In the genomic region with DNA sequence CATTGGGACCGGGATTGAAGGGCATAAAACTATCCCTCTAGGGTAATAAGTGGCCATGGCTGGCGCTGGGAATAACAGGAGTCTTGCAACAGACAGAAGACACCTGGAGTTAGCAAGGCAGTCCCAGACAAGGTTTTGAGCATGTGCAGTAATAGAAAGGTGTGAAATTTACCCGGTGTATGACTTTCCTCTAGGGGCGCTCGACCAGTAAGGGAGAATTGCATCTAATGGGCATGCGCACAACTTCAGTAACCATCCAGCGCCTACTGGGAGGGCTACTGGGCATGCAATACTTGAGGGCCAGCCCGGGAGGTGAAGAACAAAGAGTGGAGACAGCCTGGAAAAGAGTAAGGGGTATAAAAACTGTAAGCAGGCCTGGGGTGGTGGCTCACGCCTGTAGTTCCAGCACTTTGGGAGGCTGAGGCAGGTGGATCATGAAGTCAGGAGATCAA, we compare ENCODE assay signal across 11 cellular contexts. TPM values are rescaled to one million over a fixed set of nuclear protein-coding genes. Genes with fewer than 3 reads are reported as not detected.
A peak's percentile ranks its signal among the peaks of the same experiment; 100 is the strongest.
DNase-seq lines count a peak whose midpoint lies in the region; ATAC-seq and TF ChIP-seq lines count a peak whose summit lies in the region.
"Had no signal": no experiment of that assay in that cellular context is flagged by ENCODE, and none has a peak within 500 bp of the region (broad histone marks: within the 10 kb centered on the region; RNA-seq: fewer than 3 reads in every experiment).

No MANE protein-coding gene starts in this region.

- H3K4me2 ChIP-seq in smooth muscle cell, result no peak overlapping the region

- H3K27me3 Mint-ChIP-seq in CD4-positive, alpha-beta memory T cell, result no peaks in the 10 kb centered on the region
- peaks cover 1% of the 10 kb centered on the region for H3K27me3 Mint-ChIP-seq in activated CD4-positive, alpha-beta memory T cell treated with anti-CD3 and anti-CD28 coated beads for 36 hours
- H3K27me3 Mint-ChIP-seq: dendritic cell treated with granulocyte-macrophage colony-stimulating factor and Interleukin-4, amounts not matched to agents 40 ng/mL and 50 ng/mL, for 4 days had no signal

- no peaks in the 10 kb centered on the region for H3K9me3 ChIP-seq in CD4-positive, alpha-beta memory T cell (ENCODE audit: control insufficient read depth in 1 of 2, low read length in 2 of 2)
- H3K9me3 ChIP-seq in right cardiac atrium (ENCODE audit: control insufficient read depth, low read length) (no peaks in the 10 kb centered on the region), smooth muscle cell (replicated peaks; ENCODE audit: low read depth) (no peaks in the 10 kb centered on the region)

- H3K4me3 ChIP-seq in CD4-positive, alpha-beta memory T cell (ENCODE audit: low read length in 2 of 2), result no peak overlapping the region
- H3K4me3 ChIP-seq in right cardiac atrium (ENCODE audit: low read length) (no peak overlapping the region), smooth muscle cell (no peak overlapping the region)

- H4K20me1 ChIP-seq in smooth muscle cell (ENCODE audit: low read depth), result no peaks in the 10 kb centered on the region

- H3F3A ChIP-seq in smooth muscle cell (ENCODE audit: low read depth), result no peaks in the 10 kb centered on the region

- no peak overlapping the region for H3K27ac ChIP-seq in CD4-positive, alpha-beta memory T cell (ENCODE audit: low read depth, low read length)
- H3K27ac ChIP-seq in right cardiac atrium (ENCODE audit: low read length) (peak overlapping the region; percentile 17), smooth muscle cell (ENCODE audit: low read depth) (no peak overlapping the region)

- H3K4me1 ChIP-seq in CD4-positive, alpha-beta memory T cell (ENCODE audit: insufficient read depth, low read length), result peaks cover 73% of the 10 kb centered on the region
- peaks cover 4% of the 10 kb centered on the region for H3K4me1 ChIP-seq in right cardiac atrium (ENCODE audit: control insufficient read depth, insufficient read depth, low read length)
- no peaks in the 10 kb centered on the region for H3K4me1 ChIP-seq in smooth muscle cell (ENCODE audit: low read depth)

- intact Hi-C loops in CD4-positive, alpha-beta memory T cell (cut with micrococcal nuclease), result loop anchor here (10.0 kb wide), 1 partner anchor 174 kb away; the partner anchor contains the start of gene WRNIP1
- intact Hi-C loops in activated CD4-positive, alpha-beta memory T cell treated with anti-CD3 and anti-CD28 coated beads for 36 hours (cut with micrococcal nuclease), result no loop called here
- intact Hi-C loops in right cardiac atrium (cut with DNase I), result loop anchor here in 3 of 4 donors (5.0 to 10.0 kb wide), 3 partner anchors 46 to 144 kb away; no protein-coding TSS in a partner anchor

- no peak overlapping the region for H2AFZ ChIP-seq in smooth muscle cell (ENCODE audit: low read depth)

- no peaks in the 10 kb centered on the region for H3K79me2 ChIP-seq in smooth muscle cell (ENCODE audit: low read depth)

- peak overlapping the region in 6 of 7 donors; percentile 43 to 94 (median 74) for H3K27ac Mint-ChIP-seq in CD4-positive, alpha-beta memory T cell
- peak overlapping the region; percentile 90 for H3K27ac Mint-ChIP-seq in activated CD4-positive, alpha-beta memory T cell treated with anti-CD3 and anti-CD28 coated beads for 36 hours
- H3K27ac Mint-ChIP-seq: dendritic cell treated with granulocyte-macrophage colony-stimulating factor and Interleukin-4, amounts not matched to agents 40 ng/mL and 50 ng/mL, for 4 days had no signal

- ATAC-seq in right cardiac atrium, result peak in 1 of 2 donors; percentile 4

- 83% methylated on average over 9 of the region's 9 CpGs for WGBS in right cardiac atrium
- 80% methylated on average over 9 of the region's 9 CpGs for WGBS in smooth muscle cell (ENCODE audit: low lambda C conversion rate)

- POLR2A ChIA-PET in CD4-positive, alpha-beta memory T cell (lab: Charles Lee; ENCODE audit: partially characterized antibody), result interaction anchor here (2.2 to 14.1 kb wide), 2 partner anchors 50 to 92 kb away, joined by 14 to 248 read pairs; no protein-coding TSS in a partner anchor
- POLR2A ChIA-PET in activated CD4-positive, alpha-beta memory T cell treated with anti-CD3 and anti-CD28 coated beads for 36 hours (lab: Charles Lee), result no interaction called here

- DNase-seq in CD4-positive, alpha-beta memory T cell, result no peak
- DNase-seq in HT-29 (ENCODE audit: low spot score) (peak; percentile 92), right cardiac atrium (peak in 1 of 3 donors; percentile 33), COLO829 (ENCODE audit: low spot score) (no peak), C1 segment of cervical spinal cord (lab: John Stamatoyannopoulos, UW) (no peak), smooth muscle cell (lab: John Stamatoyannopoulos, UW; ENCODE audit: unreplicated experiment) (no peak), GM13976 (ENCODE audit: low spot score) (no peak)
- peak; percentile 6 for DNase-seq in activated CD4-positive, alpha-beta memory T cell treated with anti-CD3 and anti-CD28 coated beads for 36 hours
- DNase-seq: GF-D8; NK-92 treated with Interleukin-12 subunit alpha and Interleukin-12 subunit beta, amount 100 ng/mL, for 24 hours had no signal

- in situ Hi-C loops in GM13976 (cut with MboI; ENCODE audit: low sequenced_read_pairs, unreplicated experiment), result loop anchor here (10.0 kb wide), 1 partner anchor 154 kb away; no protein-coding TSS in a partner anchor

- H3K4me1 Mint-ChIP-seq in CD4-positive, alpha-beta memory T cell, result peaks cover 46 to 66% (median 56%) of the 10 kb centered on the region in 4 donors
- peaks cover 65% of the 10 kb centered on the region for H3K4me1 Mint-ChIP-seq in activated CD4-positive, alpha-beta memory T cell treated with anti-CD3 and anti-CD28 coated beads for 36 hours (ENCODE audit: low read depth)

- H3K36me3 Mint-ChIP-seq in CD4-positive, alpha-beta memory T cell, result peaks cover 5 to 11% of the 10 kb centered on the region in 2 donors
- H3K36me3 Mint-ChIP-seq in activated CD4-positive, alpha-beta memory T cell treated with anti-CD3 and anti-CD28 coated beads for 36 hours, result peaks cover 30% of the 10 kb centered on the region

- H3K4me3 Mint-ChIP-seq in CD4-positive, alpha-beta memory T cell, result peak overlapping the region in 7 of 8 donors; percentile 39 to 73 (median 53)
- no peak overlapping the region for H3K4me3 Mint-ChIP-seq in activated CD4-positive, alpha-beta memory T cell treated with anti-CD3 and anti-CD28 coated beads for 36 hours
- H3K4me3 Mint-ChIP-seq: dendritic cell treated with granulocyte-macrophage colony-stimulating factor and Interleukin-4, amounts not matched to agents 40 ng/mL and 50 ng/mL, for 4 days had no signal

- TF ChIP-seq CTCF in smooth muscle cell (IDR thresholded peaks at IDR 0.05; ENCODE audit: borderline replicate concordance, insufficient read depth, poor library complexity, severe bottlenecking) (no peak), GM13976 (IDR thresholded peaks at IDR 0.05; ENCODE audit: borderline replicate concordance, control extremely low read depth, extremely low read depth, insufficient read depth, missing control alignments) (no peak)

- H3K9me3 Mint-ChIP-seq in CD4-positive, alpha-beta memory T cell, result peaks cover 0 to 21% (median 18%) of the 10 kb centered on the region in 8 donors
- H3K9me3 Mint-ChIP-seq in activated CD4-positive, alpha-beta memory T cell treated with anti-CD3 and anti-CD28 coated beads for 36 hours, result peaks cover 31% of the 10 kb centered on the region
- H3K9me3 Mint-ChIP-seq: dendritic cell treated with granulocyte-macrophage colony-stimulating factor and Interleukin-4, amounts not matched to agents 40 ng/mL and 50 ng/mL, for 4 days had no signal

- H3K27me3 ChIP-seq in CD4-positive, alpha-beta memory T cell (ENCODE audit: insufficient read depth, low read length), result no peaks in the 10 kb centered on the region
- H3K27me3 ChIP-seq in right cardiac atrium (ENCODE audit: control insufficient read depth, insufficient read depth) (no peaks in the 10 kb centered on the region), smooth muscle cell (ENCODE audit: low read depth) (no peaks in the 10 kb centered on the region)

- no peak overlapping the region for H3K9ac ChIP-seq in smooth muscle cell (ENCODE audit: low read depth)

- H3K36me3 ChIP-seq in CD4-positive, alpha-beta memory T cell (ENCODE audit: insufficient read depth, low read length), result no peaks in the 10 kb centered on the region
- H3K36me3 ChIP-seq in smooth muscle cell (ENCODE audit: low read depth), result no peaks in the 10 kb centered on the region

- CTCF ChIA-PET in CD4-positive, alpha-beta memory T cell (lab: Charles Lee; ENCODE audit: partially characterized antibody), result no interaction called here
- CTCF ChIA-PET in activated CD4-positive, alpha-beta memory T cell treated with anti-CD3 and anti-CD28 coated beads for 36 hours (lab: Charles Lee), result interaction anchor here (1.1 kb wide), 1 partner anchor 92 kb away, joined by 3 read pairs; no protein-coding TSS in a partner anchor

RNA-seq across cellular contexts. Expression of gene SERPINB6, which starts 32.7 kb away (rescaled TPM):
- 10 to 100 TPM; 41.2 to 41.9 TPM for total RNA-seq in CD4-positive, alpha-beta memory T cell
- 10 to 100 TPM; 47.1 to 58.0 TPM for polyA plus RNA-seq in CD4-positive, alpha-beta memory T cell
- 68.0 and 74.6 TPM in 2 replicates for total RNA-seq in HT-29 (2014; rRNA removed; shearing (Covaris generic))
- 10 to 100 TPM; 59.0 to 64.7 TPM for total RNA-seq in activated CD4-positive, alpha-beta memory T cell treated with anti-CD3 and anti-CD28 coated beads for 36 hours
- total RNA-seq in right cardiac atrium (100 to 1,000 TPM; 181 to 265 (median 207) TPM), smooth muscle cell (67.8 and 85.1 TPM in 2 replicates)
- polyA plus RNA-seq in right cardiac atrium (172 TPM), smooth muscle cell (116 and 118 TPM in 2 replicates)

RNA-seq across cellular contexts. Expression of gene SERPINB9, which starts 35.5 kb away (rescaled TPM):
- 10 to 100 TPM; 83.2 to 88.5 TPM for total RNA-seq in CD4-positive, alpha-beta memory T cell
- 10 to 100 TPM; 20.4 to 41.0 TPM for polyA plus RNA-seq in CD4-positive, alpha-beta memory T cell
- 2.0 and 2.9 TPM in 2 replicates for total RNA-seq in HT-29 (2014; rRNA removed; shearing (Covaris generic))
- 10 to 100 TPM; 69.9 to 72.6 TPM for total RNA-seq in activated CD4-positive, alpha-beta memory T cell treated with anti-CD3 and anti-CD28 coated beads for 36 hours
- total RNA-seq in right cardiac atrium (10 to 100 TPM in 1 of 4 donors, 1 to 10 TPM in 3; 6.8 to 15.8 (median 8.6) TPM), smooth muscle cell (22.4 and 23.7 TPM in 2 replicates)
- polyA plus RNA-seq in right cardiac atrium (3.5 TPM), smooth muscle cell (12.9 and 14.5 TPM in 2 replicates)

Comparison
In these comparisons a context has a peak if more than half of its experiments do, and no peak if none do; other contexts are left out.
1. DNase-seq: peak in HT-29 (single experiment) and activated CD4-positive, alpha-beta memory T cell treated with anti-CD3 and anti-CD28 coated beads for 36 hours (single experiment); none in CD4-positive, alpha-beta memory T cell (0 of 5), COLO829 (single experiment), C1 segment of cervical spinal cord (0 of 14), smooth muscle cell (single experiment) and GM13976 (single experiment).